2 cellular contexts compared by ENCODE assay signal in the genomic region with DNA sequence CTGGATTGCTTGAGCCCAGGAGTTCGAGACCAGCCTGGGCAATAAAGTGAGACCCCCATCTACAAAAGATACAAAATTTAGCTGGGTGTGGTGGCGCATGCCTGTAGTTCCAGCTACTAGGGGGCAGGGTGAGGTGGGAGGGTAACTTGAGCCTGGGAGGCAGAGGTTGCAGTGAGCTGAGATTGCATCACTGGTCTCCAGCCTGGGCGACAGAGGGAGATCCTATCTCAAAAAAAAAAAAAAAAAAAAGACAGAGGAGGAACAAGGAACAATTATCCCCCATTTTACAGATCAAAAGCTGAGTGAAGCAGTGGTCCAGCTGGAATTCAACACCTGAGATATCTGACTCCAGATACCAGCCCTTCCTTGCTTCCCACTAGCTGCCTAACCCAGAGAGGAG.
TF ChIP-seq lines count a peak whose summit lies in the region.

No MANE protein-coding gene starts in this region.

TF ChIP-seq in A549, 52 proteins besides CTCF, POLR2A, EP300 and RAD21:
- TF ChIP-seq SMC3 (IDR thresholded peaks at IDR 0.05) = no peak
- TF ChIP-seq EHF (CRISPR knock-in tag; IDR thresholded peaks at IDR 0.05) = no peak
- TF ChIP-seq ZFP36 (IDR thresholded peaks at IDR 0.05; ENCODE audit: borderline replicate concordance, partially characterized antibody) = no peak
- no peak for TF ChIP-seq FOSB (CRISPR knock-in tag; IDR thresholded peaks at IDR 0.05)
- TF ChIP-seq HEYL (CRISPR knock-in tag; IDR thresholded peaks at IDR 0.05) = no peak
- TF ChIP-seq HOXB5 (CRISPR knock-in tag; IDR thresholded peaks at IDR 0.05) = no peak
- no peak for TF ChIP-seq RCOR1 (IDR thresholded peaks at IDR 0.05; ENCODE audit: low read depth, low read length)
- no peak for TF ChIP-seq ZSCAN20 (CRISPR knock-in tag; IDR thresholded peaks at IDR 0.05)
- TF ChIP-seq, protein P1, sequence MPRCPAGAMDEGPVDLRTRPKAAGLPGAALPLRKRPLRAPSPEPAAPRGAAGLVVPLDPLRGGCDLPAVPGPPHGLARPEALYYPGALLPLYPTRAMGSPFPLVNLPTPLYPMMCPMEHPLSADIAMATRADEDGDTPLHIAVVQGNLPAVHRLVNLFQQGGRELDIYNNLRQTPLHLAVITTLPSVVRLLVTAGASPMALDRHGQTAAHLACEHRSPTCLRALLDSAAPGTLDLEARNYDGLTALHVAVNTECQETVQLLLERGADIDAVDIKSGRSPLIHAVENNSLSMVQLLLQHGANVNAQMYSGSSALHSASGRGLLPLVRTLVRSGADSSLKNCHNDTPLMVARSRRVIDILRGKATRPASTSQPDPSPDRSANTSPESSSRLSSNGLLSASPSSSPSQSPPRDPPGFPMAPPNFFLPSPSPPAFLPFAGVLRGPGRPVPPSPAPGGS (IDR thresholded peaks at IDR 0.05) = no peak
- TF ChIP-seq, protein P2, sequence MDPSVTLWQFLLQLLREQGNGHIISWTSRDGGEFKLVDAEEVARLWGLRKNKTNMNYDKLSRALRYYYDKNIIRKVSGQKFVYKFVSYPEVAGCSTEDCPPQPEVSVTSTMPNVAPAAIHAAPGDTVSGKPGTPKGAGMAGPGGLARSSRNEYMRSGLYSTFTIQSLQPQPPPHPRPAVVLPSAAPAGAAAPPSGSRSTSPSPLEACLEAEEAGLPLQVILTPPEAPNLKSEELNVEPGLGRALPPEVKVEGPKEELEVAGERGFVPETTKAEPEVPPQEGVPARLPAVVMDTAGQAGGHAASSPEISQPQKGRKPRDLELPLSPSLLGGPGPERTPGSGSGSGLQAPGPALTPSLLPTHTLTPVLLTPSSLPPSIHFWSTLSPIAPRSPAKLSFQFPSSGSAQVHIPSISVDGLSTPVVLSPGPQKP (IDR thresholded peaks at IDR 0.05; ENCODE audit: low read depth, low read length) = no peak
- no peak for TF ChIP-seq MAX (IDR thresholded peaks at IDR 0.05)
- no peak for TF ChIP-seq FOXS1 (CRISPR knock-in tag; IDR thresholded peaks at IDR 0.05)
- no peak for TF ChIP-seq SREBF2 (IDR thresholded peaks at IDR 0.05)
- TF ChIP-seq KDM5A (IDR thresholded peaks at IDR 0.05) = no peak

TF ChIP-seq in HEK293T, 16 proteins besides CTCF, POLR2A, EP300 and RAD21:
- TF ChIP-seq NFRKB (IDR thresholded peaks at IDR 0.05) = no peak
- no peak for TF ChIP-seq BHLHE40 (IDR thresholded peaks at IDR 0.05; ENCODE audit: borderline replicate concordance)
- peak; percentile 80 for TF ChIP-seq ZNF384 (IDR thresholded peaks at IDR 0.05)
- TF ChIP-seq L3MBTL2 (conservative IDR thresholded peaks at IDR 0.05) = no peak
